20 cellular contexts compared by ENCODE assay signal in genomic region chr1:223337174-223337869, GRCh38. TPM values are rescaled to one million over a fixed set of nuclear protein-coding genes. Genes with fewer than 3 reads are reported as not detected.
"Had no signal": no experiment of that assay in that cellular context is flagged by ENCODE, and none has a peak within 500 bp of the region (broad histone marks: within the 10 kb centered on the region; RNA-seq: fewer than 3 reads in every experiment).

No MANE protein-coding gene starts in this region.

- H3K27me3 ChIP-seq: esophagus squamous epithelium, neutrophil had no signal

- H3K9me3 ChIP-seq: esophagus squamous epithelium, neutrophil had no signal

- ATAC-seq: left ventricle myocardium superior; naive thymus-derived CD8-positive, alpha-beta T cell; stimulated activated memory B cell treated with anti-CD40 and anti-IgM and Interleukin-4, amounts not matched to agents 10 μg/mL and 1 μg/mL and 100 μg/mL, for 72 hours had no signal

- H3K27ac ChIP-seq: esophagus squamous epithelium, neutrophil had no signal

- H3K36me3 ChIP-seq: esophagus squamous epithelium, neutrophil had no signal

- FAIRE-seq: endothelial cell of umbilical vein, kidney had no signal

- H3K4me3 ChIP-seq: esophagus squamous epithelium had no signal

- DNase-seq: activated CD4-positive, alpha-beta T cell treated with anti-CD3 and anti-CD28 coated beads, Interleukin-2, amount 10 ng/mL, durations not matched to agents 7 days and 5 days; activated gamma-delta T cell treated with Interleukin-2 at 50 U/mL for 16 hours; amniotic stem cell; central memory CD4-positive, alpha-beta T cell; cortex of kidney; effector CD4-positive, alpha-beta T cell; esophagus squamous epithelium; hypothalamus; kidney; left ventricle myocardium superior; naive thymus-derived CD8-positive, alpha-beta T cell; retina; stimulated activated CD4-positive, alpha-beta T cell treated with anti-CD3 and anti-CD28 coated beads, Interleukin-2, amount 100 ng/mL, for 48 hours had no signal

RNA-seq across cellular contexts. Expression of gene SUSD4, which starts 26.7 kb away (rescaled TPM):
- total RNA-seq: endothelial cell of umbilical vein, fibroblast of villous mesenchyme had no signal
- polyA plus RNA-seq: endothelial cell of umbilical vein had no signal

RNA-seq across cellular contexts. Expression of gene CCDC185, which starts 55.9 kb away (rescaled TPM):
- total RNA-seq: activated CD4-positive, alpha-beta T cell treated with anti-CD3 and anti-CD28 coated beads, Interleukin-2, amount 10 ng/mL, durations not matched to agents 7 days and 5 days; endothelial cell of umbilical vein; fibroblast of villous mesenchyme; left ventricle myocardium superior; mucosa of gallbladder; naive thymus-derived CD8-positive, alpha-beta T cell; ureter had no signal
- polyA plus RNA-seq: endothelial cell of umbilical vein; naive thymus-derived CD8-positive, alpha-beta T cell; thymus had no signal
